10 cellular contexts compared by ENCODE assay signal in the genomic region with DNA sequence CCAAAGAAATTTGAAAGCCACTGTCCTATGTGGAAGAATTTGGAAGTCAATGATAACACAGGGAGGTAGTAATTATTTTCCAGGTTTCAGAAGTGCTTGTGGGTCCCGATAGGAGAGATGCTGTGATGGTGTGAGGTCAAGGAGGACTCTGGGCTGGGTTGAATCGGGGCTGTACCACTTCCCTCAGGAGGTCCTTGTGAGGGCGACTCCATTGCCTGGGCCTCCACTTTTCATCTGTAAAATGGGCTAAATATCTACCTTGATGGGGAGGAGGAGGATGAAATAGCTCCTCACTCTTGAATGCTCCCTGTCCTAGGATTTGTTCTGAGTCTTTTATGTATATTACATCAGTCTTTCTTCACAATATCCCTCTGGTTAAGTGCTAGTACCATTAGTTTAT. TPM values are rescaled to one million over a fixed set of nuclear protein-coding genes. Genes with fewer than 3 reads are reported as not detected.
"Had no signal": no experiment of that assay in that cellular context is flagged by ENCODE, and none has a peak within 500 bp of the region (broad histone marks: within the 10 kb centered on the region; RNA-seq: fewer than 3 reads in every experiment).

No MANE protein-coding gene starts in this region.

- H3K9me3 Mint-ChIP-seq: IgD-negative memory B cell had no signal

- H3K27ac ChIP-seq: GM23248, HL-60 had no signal

- DNase-seq: GM23248, GOT3, H7, KG1 had no signal

- H3K36me3 Mint-ChIP-seq: IgD-negative memory B cell had no signal

- H3K9me3 ChIP-seq: HAP-1 had no signal

- H3K36me3 ChIP-seq: HAP-1 had no signal

- ATAC-seq: HCT116, HepG2 had no signal

- H3K27ac Mint-ChIP-seq: IgD-negative memory B cell had no signal

- H3K4me1 ChIP-seq: HAP-1 had no signal

- H3K9ac ChIP-seq: GM23248 had no signal

- H3K27me3 Mint-ChIP-seq: IgD-negative memory B cell had no signal

- FAIRE-seq: HepG2 had no signal

- H3K4me3 ChIP-seq: GM23248, HAP-1 had no signal

- H2AFZ ChIP-seq: GM23248 had no signal

- H3K4me3 Mint-ChIP-seq: IgD-negative memory B cell had no signal

RNA-seq across cellular contexts. Expression of gene ROPN1L, which starts 59.0 kb away (rescaled TPM):
- total RNA-seq: H7, HepG2, HT1080 had no signal
- polyA plus RNA-seq: HepG2 had no signal
